ENCODE assay signal across 27 cellular contexts in genomic region chr3:95235916-95236315, GRCh38.
"Had no signal": no experiment of that assay in that cellular context is flagged by ENCODE, and none has a peak within 500 bp of the region (broad histone marks: within the 10 kb centered on the region; RNA-seq: fewer than 3 reads in every experiment).

No MANE protein-coding gene starts in this region.

- H3K4me3 ChIP-seq: cardiac muscle cell, Peyer's patch, SJSA1 had no signal

- DNase-seq: activated CD4-positive, alpha-beta T cell treated with anti-CD3 and anti-CD28 coated beads for 48 hours; activated CD4-positive, alpha-beta T cell treated with anti-CD3 and anti-CD28 coated beads, Interleukin-2, amount 50 U/mL, for 4 hours; activated CD8-positive, alpha-beta memory T cell treated with anti-CD3 and anti-CD28 coated beads, Interleukin-2, amount 50 U/mL, for 48 hours; activated CD8-positive, alpha-beta T cell treated with anti-CD3 and anti-CD28 coated beads, Interleukin-2, amount 10 ng/mL, durations not matched to agents 7 days and 5 days; activated effector memory CD4-positive, alpha-beta T cell treated with Interleukin-2 at 50 U/mL for 16 hours; activated naive CD4-positive, alpha-beta T cell; activated naive CD8-positive, alpha-beta T cell treated with anti-CD3 and anti-CD28 coated beads, Interleukin-2, amount 50 U/mL, for 24 hours; activated T-cell treated with anti-CD3 and anti-CD28 coated beads, Interleukin-2, amount 50 U/mL, for 1 hour; KG1; MV-4-11; NCI-H1105; NCI-H1436; NCI-H1694 treated with DMSO at 0.1 percent for 48 hours; NCI-H2029 treated with DMSO at 0.1 percent for 48 hours; NCI-H345; NCI-H510A treated with DMSO at 0.1 percent for 48 hours; NCI-H69; NK-92 treated with Interleukin-12 subunit alpha and Interleukin-12 subunit beta, amount 100 ng/mL, for 24 hours; OCI-M1; Peyer's patch; SHP77 had no signal

- FAIRE-seq: astrocyte had no signal

- H3K27me3 ChIP-seq: cardiac muscle cell, Peyer's patch, SJSA1 had no signal

- ATAC-seq: activated CD4-positive, CD25-positive, alpha-beta regulatory T cell treated with anti-CD3 and anti-CD28 coated beads, Interleukin-2, amount 50 U/mL, for 24 hours; activated CD8-positive, alpha-beta T cell treated with anti-CD3 and anti-CD28 coated beads, Interleukin-2, amount 10 ng/mL, durations not matched to agents 7 days and 5 days; activated naive CD4-positive, alpha-beta T cell treated with anti-CD3 and anti-CD28 coated beads, Interleukin-2, amount 50 U/mL, for 72 hours; activated naive CD8-positive, alpha-beta T cell treated with anti-CD3 and anti-CD28 coated beads, Interleukin-2, amount 50 U/mL, for 24 hours; SK-N-SH treated with all-trans-retinoic acid at 6 μM for 48 hours had no signal

- H3K36me3 ChIP-seq: cardiac muscle cell, Peyer's patch, SJSA1 had no signal
